In the genomic region with DNA sequence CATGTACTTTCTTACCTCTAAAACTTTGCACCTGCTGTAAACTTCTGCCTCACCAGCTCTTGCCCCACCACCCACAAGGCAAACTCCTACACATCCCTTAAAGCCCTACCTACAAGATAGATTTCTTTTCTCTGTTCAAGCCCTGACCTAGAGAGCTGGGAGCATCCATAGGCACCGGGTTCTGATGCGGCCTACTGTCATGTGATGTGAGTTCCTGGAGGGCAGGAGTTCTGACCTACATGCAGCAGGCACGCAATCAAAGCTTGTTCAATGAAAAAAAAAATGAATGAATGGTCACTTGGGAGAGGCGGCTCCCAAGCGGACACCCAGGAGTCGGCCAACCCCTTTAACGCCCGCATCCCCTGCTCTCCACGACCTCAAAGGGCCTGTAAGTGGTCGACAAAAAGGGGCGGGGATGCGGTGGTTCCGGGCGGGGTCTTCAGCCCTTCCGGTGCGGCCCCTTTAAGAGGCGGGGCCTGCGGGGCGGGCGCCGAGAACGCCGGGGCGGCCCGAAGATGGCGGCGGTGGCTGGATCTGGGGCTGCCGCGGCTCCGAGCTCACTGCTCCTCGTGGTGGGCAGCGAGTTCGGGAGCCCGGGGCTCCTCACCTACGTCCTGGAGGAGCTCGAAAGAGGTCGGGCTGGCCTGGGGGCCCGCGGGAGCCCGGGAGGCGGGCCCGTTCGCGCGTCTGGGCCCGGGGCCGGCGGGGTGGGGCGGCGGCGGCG, we compare ENCODE assay signal across 1 cellular context.
TF ChIP-seq lines count a peak whose summit lies in the region.

A gene with protein sequence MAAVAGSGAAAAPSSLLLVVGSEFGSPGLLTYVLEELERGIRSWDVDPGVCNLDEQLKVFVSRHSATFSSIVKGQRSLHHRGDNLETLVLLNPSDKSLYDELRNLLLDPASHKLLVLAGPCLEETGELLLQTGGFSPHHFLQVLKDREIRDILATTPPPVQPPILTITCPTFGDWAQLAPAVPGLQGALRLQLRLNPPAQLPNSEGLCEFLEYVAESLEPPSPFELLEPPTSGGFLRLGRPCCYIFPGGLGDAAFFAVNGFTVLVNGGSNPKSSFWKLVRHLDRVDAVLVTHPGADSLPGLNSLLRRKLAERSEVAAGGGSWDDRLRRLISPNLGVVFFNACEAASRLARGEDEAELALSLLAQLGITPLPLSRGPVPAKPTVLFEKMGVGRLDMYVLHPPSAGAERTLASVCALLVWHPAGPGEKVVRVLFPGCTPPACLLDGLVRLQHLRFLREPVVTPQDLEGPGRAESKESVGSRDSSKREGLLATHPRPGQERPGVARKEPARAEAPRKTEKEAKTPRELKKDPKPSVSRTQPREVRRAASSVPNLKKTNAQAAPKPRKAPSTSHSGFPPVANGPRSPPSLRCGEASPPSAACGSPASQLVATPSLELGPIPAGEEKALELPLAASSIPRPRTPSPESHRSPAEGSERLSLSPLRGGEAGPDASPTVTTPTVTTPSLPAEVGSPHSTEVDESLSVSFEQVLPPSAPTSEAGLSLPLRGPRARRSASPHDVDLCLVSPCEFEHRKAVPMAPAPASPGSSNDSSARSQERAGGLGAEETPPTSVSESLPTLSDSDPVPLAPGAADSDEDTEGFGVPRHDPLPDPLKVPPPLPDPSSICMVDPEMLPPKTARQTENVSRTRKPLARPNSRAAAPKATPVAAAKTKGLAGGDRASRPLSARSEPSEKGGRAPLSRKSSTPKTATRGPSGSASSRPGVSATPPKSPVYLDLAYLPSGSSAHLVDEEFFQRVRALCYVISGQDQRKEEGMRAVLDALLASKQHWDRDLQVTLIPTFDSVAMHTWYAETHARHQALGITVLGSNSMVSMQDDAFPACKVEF (plus strand): TSS at position 493 of the 724 bp plus-strand sequence. CDS start 23 bp downstream, at position 516.

TF ChIP-seq in K562, 482 proteins besides CTCF, POLR2A, EP300 and RAD21 (continued from another document and continues in another):
- TF ChIP-seq, protein P1, sequence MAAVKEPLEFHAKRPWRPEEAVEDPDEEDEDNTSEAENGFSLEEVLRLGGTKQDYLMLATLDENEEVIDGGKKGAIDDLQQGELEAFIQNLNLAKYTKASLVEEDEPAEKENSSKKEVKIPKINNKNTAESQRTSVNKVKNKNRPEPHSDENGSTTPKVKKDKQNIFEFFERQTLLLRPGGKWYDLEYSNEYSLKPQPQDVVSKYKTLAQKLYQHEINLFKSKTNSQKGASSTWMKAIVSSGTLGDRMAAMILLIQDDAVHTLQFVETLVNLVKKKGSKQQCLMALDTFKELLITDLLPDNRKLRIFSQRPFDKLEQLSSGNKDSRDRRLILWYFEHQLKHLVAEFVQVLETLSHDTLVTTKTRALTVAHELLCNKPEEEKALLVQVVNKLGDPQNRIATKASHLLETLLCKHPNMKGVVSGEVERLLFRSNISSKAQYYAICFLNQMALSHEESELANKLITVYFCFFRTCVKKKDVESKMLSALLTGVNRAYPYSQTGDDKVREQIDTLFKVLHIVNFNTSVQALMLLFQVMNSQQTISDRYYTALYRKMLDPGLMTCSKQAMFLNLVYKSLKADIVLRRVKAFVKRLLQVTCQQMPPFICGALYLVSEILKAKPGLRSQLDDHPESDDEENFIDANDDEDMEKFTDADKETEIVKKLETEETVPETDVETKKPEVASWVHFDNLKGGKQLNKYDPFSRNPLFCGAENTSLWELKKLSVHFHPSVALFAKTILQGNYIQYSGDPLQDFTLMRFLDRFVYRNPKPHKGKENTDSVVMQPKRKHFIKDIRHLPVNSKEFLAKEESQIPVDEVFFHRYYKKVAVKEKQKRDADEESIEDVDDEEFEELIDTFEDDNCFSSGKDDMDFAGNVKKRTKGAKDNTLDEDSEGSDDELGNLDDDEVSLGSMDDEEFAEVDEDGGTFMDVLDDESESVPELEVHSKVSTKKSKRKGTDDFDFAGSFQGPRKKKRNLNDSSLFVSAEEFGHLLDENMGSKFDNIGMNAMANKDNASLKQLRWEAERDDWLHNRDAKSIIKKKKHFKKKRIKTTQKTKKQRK (IDR thresholded peaks at IDR 0.05; ENCODE audit: borderline replicate concordance, low read depth, low read length), result no peak
- TF ChIP-seq ZC3H8 (IDR thresholded peaks at IDR 0.05), result no peak
- no peak for TF ChIP-seq HNRNPUL1 (IDR thresholded peaks at IDR 0.05; ENCODE audit: low read length)
- no peak for TF ChIP-seq SP2 (IDR thresholded peaks at IDR 0.05; ENCODE audit: extremely low read depth, low read depth, low read length, poor library complexity, severe bottlenecking)
- no peak for TF ChIP-seq GATA2 (CRISPR knock-in tag; IDR thresholded peaks at IDR 0.05)
- TF ChIP-seq HCFC1 (IDR thresholded peaks at IDR 0.05; ENCODE audit: low read depth, low read length), result peak; percentile 30; the same call in 1 of the 2 replicates
- no peak for TF ChIP-seq KLF16 (IDR thresholded peaks at IDR 0.05)
- no peak for TF ChIP-seq RBM25 (IDR thresholded peaks at IDR 0.05; ENCODE audit: low read depth, low read length, severe bottlenecking)
- no peak for TF ChIP-seq NCOA4 (IDR thresholded peaks at IDR 0.05; ENCODE audit: partially characterized antibody)
- peak; percentile 75 to 96 (median 93) for TF ChIP-seq YY1 (IDR thresholded peaks at IDR 0.05; ENCODE audit: borderline replicate concordance in 1 of 3, control insufficient read depth in 1 of 3, extremely low read depth in 1 of 3, insufficient read depth in 3 of 3, insufficient read length in 1 of 3, insufficient replicate concordance in 2 of 3, low read depth in 1 of 3, low read length in 2 of 3)
- no peak for TF ChIP-seq NFATC3 (IDR thresholded peaks at IDR 0.05)
- TF ChIP-seq, protein P2, sequence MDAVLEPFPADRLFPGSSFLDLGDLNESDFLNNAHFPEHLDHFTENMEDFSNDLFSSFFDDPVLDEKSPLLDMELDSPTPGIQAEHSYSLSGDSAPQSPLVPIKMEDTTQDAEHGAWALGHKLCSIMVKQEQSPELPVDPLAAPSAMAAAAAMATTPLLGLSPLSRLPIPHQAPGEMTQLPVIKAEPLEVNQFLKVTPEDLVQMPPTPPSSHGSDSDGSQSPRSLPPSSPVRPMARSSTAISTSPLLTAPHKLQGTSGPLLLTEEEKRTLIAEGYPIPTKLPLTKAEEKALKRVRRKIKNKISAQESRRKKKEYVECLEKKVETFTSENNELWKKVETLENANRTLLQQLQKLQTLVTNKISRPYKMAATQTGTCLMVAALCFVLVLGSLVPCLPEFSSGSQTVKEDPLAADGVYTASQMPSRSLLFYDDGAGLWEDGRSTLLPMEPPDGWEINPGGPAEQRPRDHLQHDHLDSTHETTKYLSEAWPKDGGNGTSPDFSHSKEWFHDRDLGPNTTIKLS (IDR thresholded peaks at IDR 0.05; ENCODE audit: borderline replicate concordance, low read depth), result no peak
- TF ChIP-seq, protein P3, sequence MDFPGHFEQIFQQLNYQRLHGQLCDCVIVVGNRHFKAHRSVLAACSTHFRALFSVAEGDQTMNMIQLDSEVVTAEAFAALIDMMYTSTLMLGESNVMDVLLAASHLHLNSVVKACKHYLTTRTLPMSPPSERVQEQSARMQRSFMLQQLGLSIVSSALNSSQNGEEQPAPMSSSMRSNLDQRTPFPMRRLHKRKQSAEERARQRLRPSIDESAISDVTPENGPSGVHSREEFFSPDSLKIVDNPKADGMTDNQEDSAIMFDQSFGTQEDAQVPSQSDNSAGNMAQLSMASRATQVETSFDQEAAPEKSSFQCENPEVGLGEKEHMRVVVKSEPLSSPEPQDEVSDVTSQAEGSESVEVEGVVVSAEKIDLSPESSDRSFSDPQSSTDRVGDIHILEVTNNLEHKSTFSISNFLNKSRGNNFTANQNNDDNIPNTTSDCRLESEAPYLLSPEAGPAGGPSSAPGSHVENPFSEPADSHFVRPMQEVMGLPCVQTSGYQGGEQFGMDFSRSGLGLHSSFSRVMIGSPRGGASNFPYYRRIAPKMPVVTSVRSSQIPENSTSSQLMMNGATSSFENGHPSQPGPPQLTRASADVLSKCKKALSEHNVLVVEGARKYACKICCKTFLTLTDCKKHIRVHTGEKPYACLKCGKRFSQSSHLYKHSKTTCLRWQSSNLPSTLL (IDR thresholded peaks at IDR 0.05), result no peak
- TF ChIP-seq, protein P4, sequence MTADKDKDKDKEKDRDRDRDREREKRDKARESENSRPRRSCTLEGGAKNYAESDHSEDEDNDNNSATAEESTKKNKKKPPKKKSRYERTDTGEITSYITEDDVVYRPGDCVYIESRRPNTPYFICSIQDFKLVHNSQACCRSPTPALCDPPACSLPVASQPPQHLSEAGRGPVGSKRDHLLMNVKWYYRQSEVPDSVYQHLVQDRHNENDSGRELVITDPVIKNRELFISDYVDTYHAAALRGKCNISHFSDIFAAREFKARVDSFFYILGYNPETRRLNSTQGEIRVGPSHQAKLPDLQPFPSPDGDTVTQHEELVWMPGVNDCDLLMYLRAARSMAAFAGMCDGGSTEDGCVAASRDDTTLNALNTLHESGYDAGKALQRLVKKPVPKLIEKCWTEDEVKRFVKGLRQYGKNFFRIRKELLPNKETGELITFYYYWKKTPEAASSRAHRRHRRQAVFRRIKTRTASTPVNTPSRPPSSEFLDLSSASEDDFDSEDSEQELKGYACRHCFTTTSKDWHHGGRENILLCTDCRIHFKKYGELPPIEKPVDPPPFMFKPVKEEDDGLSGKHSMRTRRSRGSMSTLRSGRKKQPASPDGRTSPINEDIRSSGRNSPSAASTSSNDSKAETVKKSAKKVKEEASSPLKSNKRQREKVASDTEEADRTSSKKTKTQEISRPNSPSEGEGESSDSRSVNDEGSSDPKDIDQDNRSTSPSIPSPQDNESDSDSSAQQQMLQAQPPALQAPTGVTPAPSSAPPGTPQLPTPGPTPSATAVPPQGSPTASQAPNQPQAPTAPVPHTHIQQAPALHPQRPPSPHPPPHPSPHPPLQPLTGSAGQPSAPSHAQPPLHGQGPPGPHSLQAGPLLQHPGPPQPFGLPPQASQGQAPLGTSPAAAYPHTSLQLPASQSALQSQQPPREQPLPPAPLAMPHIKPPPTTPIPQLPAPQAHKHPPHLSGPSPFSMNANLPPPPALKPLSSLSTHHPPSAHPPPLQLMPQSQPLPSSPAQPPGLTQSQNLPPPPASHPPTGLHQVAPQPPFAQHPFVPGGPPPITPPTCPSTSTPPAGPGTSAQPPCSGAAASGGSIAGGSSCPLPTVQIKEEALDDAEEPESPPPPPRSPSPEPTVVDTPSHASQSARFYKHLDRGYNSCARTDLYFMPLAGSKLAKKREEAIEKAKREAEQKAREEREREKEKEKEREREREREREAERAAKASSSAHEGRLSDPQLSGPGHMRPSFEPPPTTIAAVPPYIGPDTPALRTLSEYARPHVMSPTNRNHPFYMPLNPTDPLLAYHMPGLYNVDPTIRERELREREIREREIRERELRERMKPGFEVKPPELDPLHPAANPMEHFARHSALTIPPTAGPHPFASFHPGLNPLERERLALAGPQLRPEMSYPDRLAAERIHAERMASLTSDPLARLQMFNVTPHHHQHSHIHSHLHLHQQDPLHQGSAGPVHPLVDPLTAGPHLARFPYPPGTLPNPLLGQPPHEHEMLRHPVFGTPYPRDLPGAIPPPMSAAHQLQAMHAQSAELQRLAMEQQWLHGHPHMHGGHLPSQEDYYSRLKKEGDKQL (CRISPR knock-in tag; IDR thresholded peaks at IDR 0.05; ENCODE audit: borderline replicate concordance), result no peak
- no peak for TF ChIP-seq THRAP3 (IDR thresholded peaks at IDR 0.05; ENCODE audit: borderline replicate concordance)
- TF ChIP-seq, protein P5, sequence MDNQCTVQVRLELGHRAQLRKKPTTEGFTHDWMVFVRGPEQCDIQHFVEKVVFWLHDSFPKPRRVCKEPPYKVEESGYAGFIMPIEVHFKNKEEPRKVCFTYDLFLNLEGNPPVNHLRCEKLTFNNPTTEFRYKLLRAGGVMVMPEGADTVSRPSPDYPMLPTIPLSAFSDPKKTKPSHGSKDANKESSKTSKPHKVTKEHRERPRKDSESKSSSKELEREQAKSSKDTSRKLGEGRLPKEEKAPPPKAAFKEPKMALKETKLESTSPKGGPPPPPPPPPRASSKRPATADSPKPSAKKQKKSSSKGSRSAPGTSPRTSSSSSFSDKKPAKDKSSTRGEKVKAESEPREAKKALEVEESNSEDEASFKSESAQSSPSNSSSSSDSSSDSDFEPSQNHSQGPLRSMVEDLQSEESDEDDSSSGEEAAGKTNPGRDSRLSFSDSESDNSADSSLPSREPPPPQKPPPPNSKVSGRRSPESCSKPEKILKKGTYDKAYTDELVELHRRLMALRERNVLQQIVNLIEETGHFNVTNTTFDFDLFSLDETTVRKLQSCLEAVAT (IDR thresholded peaks at IDR 0.05), result no peak
- TF ChIP-seq, protein P6, sequence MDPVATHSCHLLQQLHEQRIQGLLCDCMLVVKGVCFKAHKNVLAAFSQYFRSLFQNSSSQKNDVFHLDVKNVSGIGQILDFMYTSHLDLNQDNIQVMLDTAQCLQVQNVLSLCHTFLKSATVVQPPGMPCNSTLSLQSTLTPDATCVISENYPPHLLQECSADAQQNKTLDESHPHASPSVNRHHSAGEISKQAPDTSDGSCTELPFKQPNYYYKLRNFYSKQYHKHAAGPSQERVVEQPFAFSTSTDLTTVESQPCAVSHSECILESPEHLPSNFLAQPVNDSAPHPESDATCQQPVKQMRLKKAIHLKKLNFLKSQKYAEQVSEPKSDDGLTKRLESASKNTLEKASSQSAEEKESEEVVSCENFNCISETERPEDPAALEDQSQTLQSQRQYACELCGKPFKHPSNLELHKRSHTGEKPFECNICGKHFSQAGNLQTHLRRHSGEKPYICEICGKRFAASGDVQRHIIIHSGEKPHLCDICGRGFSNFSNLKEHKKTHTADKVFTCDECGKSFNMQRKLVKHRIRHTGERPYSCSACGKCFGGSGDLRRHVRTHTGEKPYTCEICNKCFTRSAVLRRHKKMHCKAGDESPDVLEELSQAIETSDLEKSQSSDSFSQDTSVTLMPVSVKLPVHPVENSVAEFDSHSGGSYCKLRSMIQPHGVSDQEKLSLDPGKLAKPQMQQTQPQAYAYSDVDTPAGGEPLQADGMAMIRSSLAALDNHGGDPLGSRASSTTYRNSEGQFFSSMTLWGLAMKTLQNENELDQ (CRISPR knock-in tag; IDR thresholded peaks at IDR 0.05; ENCODE audit: borderline replicate concordance), result no peak
- TF ChIP-seq ZFX (CRISPR knock-in tag; IDR thresholded peaks at IDR 0.05), result peak; percentile 57; the same call in 1 of the 2 replicates
- no peak for TF ChIP-seq FOXA1 (IDR thresholded peaks at IDR 0.05; ENCODE audit: borderline replicate concordance)
- TF ChIP-seq ZNF146 (CRISPR knock-in tag; IDR thresholded peaks at IDR 0.05; ENCODE audit: unreplicated experiment), result no peak
- no peak for TF ChIP-seq U2AF2 (optimal IDR thresholded peaks at IDR 0.05; ENCODE audit: low read depth, low read length)
- TF ChIP-seq ZNF408 (CRISPR knock-in tag; IDR thresholded peaks at IDR 0.05; ENCODE audit: low read depth), result no peak
- TF ChIP-seq SETDB1 (IDR thresholded peaks at IDR 0.05; ENCODE audit: low read length), result no peak
- TF ChIP-seq TRIM24 (IDR thresholded peaks at IDR 0.05), result no peak
- TF ChIP-seq, protein P7, sequence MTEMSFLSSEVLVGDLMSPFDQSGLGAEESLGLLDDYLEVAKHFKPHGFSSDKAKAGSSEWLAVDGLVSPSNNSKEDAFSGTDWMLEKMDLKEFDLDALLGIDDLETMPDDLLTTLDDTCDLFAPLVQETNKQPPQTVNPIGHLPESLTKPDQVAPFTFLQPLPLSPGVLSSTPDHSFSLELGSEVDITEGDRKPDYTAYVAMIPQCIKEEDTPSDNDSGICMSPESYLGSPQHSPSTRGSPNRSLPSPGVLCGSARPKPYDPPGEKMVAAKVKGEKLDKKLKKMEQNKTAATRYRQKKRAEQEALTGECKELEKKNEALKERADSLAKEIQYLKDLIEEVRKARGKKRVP (CRISPR knock-in tag; IDR thresholded peaks at IDR 0.05), result no peak
- TF ChIP-seq CREBBP (IDR thresholded peaks at IDR 0.05; ENCODE audit: low read depth, low read length), result no peak
- TF ChIP-seq ZZZ3 (IDR thresholded peaks at IDR 0.05), result no peak
- no peak for TF ChIP-seq ZNF124 (CRISPR knock-in tag; IDR thresholded peaks at IDR 0.05)
